8 cellular contexts compared by ENCODE assay signal in the genomic region with DNA sequence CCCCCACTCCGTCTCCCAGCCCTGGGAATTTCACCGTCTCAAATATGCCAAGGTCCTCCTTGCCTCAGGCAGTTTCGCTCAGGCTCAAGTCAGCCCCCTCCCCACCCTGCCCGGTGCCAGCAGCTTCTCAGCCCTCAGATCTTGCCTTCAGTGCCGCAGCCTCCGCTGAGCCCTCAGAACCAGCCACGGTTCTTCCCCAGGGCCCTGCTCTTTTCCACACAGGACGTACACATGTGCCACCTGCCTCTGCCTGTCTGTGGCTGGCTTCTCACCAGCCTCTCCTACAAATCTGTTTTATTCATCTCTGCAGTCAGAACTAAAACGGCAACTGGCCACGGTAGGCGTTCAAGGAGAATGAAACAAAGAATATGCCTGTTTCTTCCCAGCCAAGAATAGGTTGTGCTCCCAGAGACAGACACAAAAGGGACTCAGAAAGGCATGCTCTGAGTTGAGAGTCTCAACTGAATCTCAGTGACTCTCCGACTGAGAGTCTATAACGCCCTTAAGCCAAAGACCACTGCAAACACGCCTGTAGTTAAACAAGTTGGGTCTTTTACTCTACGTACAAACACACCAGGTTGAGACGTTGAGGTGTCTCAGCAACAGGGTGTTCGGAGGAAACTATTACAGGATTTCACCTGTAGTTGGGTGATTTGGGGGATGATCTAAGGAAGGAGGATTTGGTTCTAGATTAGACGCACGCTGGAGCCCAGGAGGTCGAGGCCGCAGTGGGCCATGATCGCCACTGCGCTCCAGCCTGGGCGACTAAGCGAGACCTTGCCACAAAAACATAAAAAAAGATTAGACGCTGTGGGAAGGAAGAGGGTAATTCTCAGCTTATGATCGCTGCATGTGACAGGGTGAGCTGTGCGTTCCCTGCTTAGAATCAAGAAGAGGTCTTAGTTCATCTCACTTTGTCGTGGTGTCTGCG. TPM values are rescaled to one million over a fixed set of nuclear protein-coding genes. Genes with fewer than 3 reads are reported as not detected.
DNase-seq lines count a peak whose midpoint lies in the region; ATAC-seq, FAIRE-seq and TF ChIP-seq lines count a peak whose summit lies in the region.

No MANE protein-coding gene starts in this region.

- peaks cover 24% of the 10 kb centered on the region for H3K4me1 Mint-ChIP-seq in activated T-helper 1 cell treated with anti-CD3 and anti-CD28 coated beads, Interleukin-12 subunit alpha, Interleukin-12 subunit beta, Interleukin-2, Interleukin-4 antibody, amounts not matched to agents 30 ng/mL and 10 ng/mL and 1 ng/mL, durations not matched to agents 14 hours and 24 hours and 36 hours (ENCODE audit: low read depth)

- intact Hi-C loops in activated T-helper 1 cell treated with anti-CD3 and anti-CD28 coated beads, Interleukin-12 subunit alpha, Interleukin-12 subunit beta, Interleukin-2, Interleukin-4 antibody, amounts not matched to agents 30 ng/mL and 10 ng/mL and 1 ng/mL, durations not matched to agents 14 hours and 24 hours and 36 hours (cut with micrococcal nuclease) = loop anchor here (1.0 to 5.0 kb wide), 7 partner anchors 14 to 95 kb away; a partner anchor contains a TSS
- intact Hi-C loops in adrenal gland (cut with DNase I) = no loop called here

- TF ChIP-seq POLR2A in suprapubic skin (IDR thresholded peaks at IDR 0.05) (no peak), adrenal gland (IDR thresholded peaks at IDR 0.05) (no peak)

- H3K4me3 Mint-ChIP-seq in activated T-helper 1 cell treated with anti-CD3 and anti-CD28 coated beads, Interleukin-12 subunit alpha, Interleukin-12 subunit beta, Interleukin-2, Interleukin-4 antibody, amounts not matched to agents 30 ng/mL and 10 ng/mL and 1 ng/mL, durations not matched to agents 14 hours and 24 hours and 36 hours = peak overlapping the region; percentile 90

- TF ChIP-seq CTCF in BJ (IDR thresholded peaks at IDR 0.05; ENCODE audit: insufficient read depth, low read depth, low read length) = no peak
- no peak for TF ChIP-seq CTCF in keratinocyte (optimal IDR thresholded peaks at IDR 0.05 in 1 of 3, IDR thresholded peaks at IDR 0.05 in 1 of 3, conservative IDR thresholded peaks at IDR 0.05 in 1 of 3; ENCODE audit: extremely low read depth in 1 of 3, insufficient read depth in 2 of 3, low read length in 3 of 3)
- no peak for TF ChIP-seq CTCF in suprapubic skin (IDR thresholded peaks at IDR 0.05)
- no peak for TF ChIP-seq CTCF in adrenal gland (IDR thresholded peaks at IDR 0.05)

- H3K36me3 Mint-ChIP-seq in activated T-helper 1 cell treated with anti-CD3 and anti-CD28 coated beads, Interleukin-12 subunit alpha, Interleukin-12 subunit beta, Interleukin-2, Interleukin-4 antibody, amounts not matched to agents 30 ng/mL and 10 ng/mL and 1 ng/mL, durations not matched to agents 14 hours and 24 hours and 36 hours (ENCODE audit: low read depth) = peaks cover 10% of the 10 kb centered on the region

- dilution Hi-C loops in keratinocyte (cut with MboI; ENCODE audit: extremely low pct_ligation_motif_present, low sequenced_read_pairs) = no loop called here

- 49% methylated on average over 30 of the region's 30 CpGs for WGBS in suprapubic skin
- WGBS in adrenal gland, 4 donors = 58 to 65% (median 62%) methylated on average over 29 to 30 of the region's 30 CpGs

- H3K9me3 ChIP-seq in keratinocyte (ENCODE audit: control insufficient read depth, low read depth, low read length) = no peaks in the 10 kb centered on the region
- no peaks in the 10 kb centered on the region for H3K9me3 ChIP-seq in suprapubic skin
- no peaks in the 10 kb centered on the region for H3K9me3 ChIP-seq in adrenal gland (replicated peaks in 1 of 3)

- H3K9ac ChIP-seq in keratinocyte (ENCODE audit: control insufficient read depth, extremely low read depth, insufficient read depth, low read length) = peak overlapping the region; percentile 80

- CTCF ChIA-PET in BJ (lab: Yijun Ruan, JAX) = interaction anchor here (1.4 to 2.1 kb wide), 2 partner anchors 98 to 112 kb away, joined by 4 to 6 read pairs; a partner anchor contains a TSS

- H3K27me3 ChIP-seq in BJ (ENCODE audit: control insufficient read depth, insufficient read depth, low read length) (no peaks in the 10 kb centered on the region), keratinocyte (ENCODE audit: control insufficient read depth, extremely low read depth, insufficient read depth, low read length) (no peaks in the 10 kb centered on the region), suprapubic skin (peaks cover 10% of the 10 kb centered on the region), adrenal gland (no peaks in the 10 kb centered on the region)

- H3K4me1 ChIP-seq in keratinocyte (ENCODE audit: control insufficient read depth, extremely low read depth, insufficient read depth, low read length) (peaks cover 15% of the 10 kb centered on the region), suprapubic skin (peaks cover 37% of the 10 kb centered on the region), adrenal gland (replicated peaks in 1 of 2) (peaks cover 15 to 26% of the 10 kb centered on the region in 2 donors)

- POLR2A ChIA-PET in BJ (lab: Charles Lee) = interaction anchor here (0.9 to 1.0 kb wide), 2 partner anchors 61 to 112 kb away, joined by 3 read pairs; a partner anchor contains a TSS

- no peak for TF ChIP-seq EP300 in suprapubic skin (IDR thresholded peaks at IDR 0.05)

- FAIRE-seq in keratinocyte (lab: Jason Lieb, UNC) = no peak

- peaks cover 31% of the 10 kb centered on the region for H3K79me2 ChIP-seq in keratinocyte (ENCODE audit: control insufficient read depth, insufficient read depth, low read length)

- peak overlapping the region; percentile 92 for H3K27ac Mint-ChIP-seq in activated T-helper 1 cell treated with anti-CD3 and anti-CD28 coated beads, Interleukin-12 subunit alpha, Interleukin-12 subunit beta, Interleukin-2, Interleukin-4 antibody, amounts not matched to agents 30 ng/mL and 10 ng/mL and 1 ng/mL, durations not matched to agents 14 hours and 24 hours and 36 hours

- H3K9me1 ChIP-seq in keratinocyte (ENCODE audit: control insufficient read depth, extremely low read depth, insufficient read depth, low read length) = no peaks in the 10 kb centered on the region

- H2AFZ ChIP-seq in keratinocyte (ENCODE audit: control insufficient read depth, low read length) = no peak overlapping the region

- H3K27ac ChIP-seq in keratinocyte (ENCODE audit: control insufficient read depth, insufficient read depth, low read length) = peak overlapping the region; percentile 56
- H3K27ac ChIP-seq in suprapubic skin = peak overlapping the region; percentile 64
- H3K27ac ChIP-seq in adrenal gland = peak overlapping the region in 1 of 5 donors; percentile 64

- H3K9me3 Mint-ChIP-seq in activated T-helper 1 cell treated with anti-CD3 and anti-CD28 coated beads, Interleukin-12 subunit alpha, Interleukin-12 subunit beta, Interleukin-2, Interleukin-4 antibody, amounts not matched to agents 30 ng/mL and 10 ng/mL and 1 ng/mL, durations not matched to agents 14 hours and 24 hours and 36 hours = no peaks in the 10 kb centered on the region

- H3K36me3 ChIP-seq in BJ (ENCODE audit: control insufficient read depth, insufficient read depth, low read length) = no peaks in the 10 kb centered on the region
- no peaks in the 10 kb centered on the region for H3K36me3 ChIP-seq in keratinocyte (ENCODE audit: control insufficient read depth in 2 of 2, extremely low read depth in 1 of 2, insufficient read depth in 2 of 2, low read length in 2 of 2)
- no peaks in the 10 kb centered on the region for H3K36me3 ChIP-seq in suprapubic skin
- H3K36me3 ChIP-seq in adrenal gland (replicated peaks in 1 of 2) = no peaks in the 10 kb centered on the region

- no peak for DNase-seq in BJ (ENCODE audit: low read depth)
- no peak for DNase-seq in activated T-helper 1 cell treated with anti-CD3 and anti-CD28 coated beads, Interleukin-12 subunit alpha, Interleukin-12 subunit beta, Interleukin-2, Interleukin-4 antibody, amounts not matched to agents 30 ng/mL and 10 ng/mL and 1 ng/mL, durations not matched to agents 14 hours and 24 hours and 36 hours (ENCODE audit: low spot score)
- no peak for DNase-seq in keratinocyte (ENCODE audit: low read depth, low spot score)
- no peak for DNase-seq in suprapubic skin (ENCODE audit: low spot score in 2 of 2)
- DNase-seq in SIG-M5 (lab: John Stamatoyannopoulos, UW) = no peak
- no peak for DNase-seq in hepatic stellate cell (ENCODE audit: low spot score)
- no peak for DNase-seq in adrenal gland

- peak overlapping the region; percentile 63 for H3K4me3 ChIP-seq in BJ (ENCODE audit: low read depth, low read length)
- H3K4me3 ChIP-seq in keratinocyte (ENCODE audit: control insufficient read depth in 2 of 3, extremely low read depth in 1 of 3, insufficient read depth in 2 of 3, low read depth in 1 of 3, low read length in 3 of 3) = peak overlapping the region; percentile 57 to 88 (median 86)
- peak overlapping the region; percentile 76 for H3K4me3 ChIP-seq in suprapubic skin
- peak overlapping the region in 2 of 4 donors; percentile 81 to 94 for H3K4me3 ChIP-seq in adrenal gland

- ATAC-seq in HG02642 (IDR thresholded peaks at IDR 0.05; ENCODE audit: poor library complexity, unreplicated experiment) = peak; percentile 2

- peak overlapping the region; percentile 92 for H3K4me2 ChIP-seq in keratinocyte (ENCODE audit: control insufficient read depth, extremely low read depth, insufficient read depth, low read depth, low read length)

- peaks cover under 1% of the 10 kb centered on the region for H4K20me1 ChIP-seq in keratinocyte (ENCODE audit: control insufficient read depth, extremely low read depth, insufficient read depth, low read length)

- no peaks in the 10 kb centered on the region for H3K27me3 Mint-ChIP-seq in activated T-helper 1 cell treated with anti-CD3 and anti-CD28 coated beads, Interleukin-12 subunit alpha, Interleukin-12 subunit beta, Interleukin-2, Interleukin-4 antibody, amounts not matched to agents 30 ng/mL and 10 ng/mL and 1 ng/mL, durations not matched to agents 14 hours and 24 hours and 36 hours (ENCODE audit: insufficient read depth)

RNA-seq across cellular contexts. Expression of a gene that starts 10.5 kb away (rescaled TPM):
- polyA plus RNA-seq in BJ (2011; rRNA removed) = 0.04 and 0.10 TPM in 2 replicates
- polyA minus RNA-seq in BJ (2011; rRNA and poly(A)+ RNA removed) = 0.10 and 0.66 TPM in 2 replicates
- total RNA-seq in activated T-helper 1 cell treated with anti-CD3 and anti-CD28 coated beads, Interleukin-12 subunit alpha, Interleukin-12 subunit beta, Interleukin-2, Interleukin-4 antibody, amounts not matched to agents 30 ng/mL and 10 ng/mL and 1 ng/mL, durations not matched to agents 14 hours and 24 hours and 36 hours = 0.05 TPM in 2 replicates
- polyA plus RNA-seq in keratinocyte = 0.03 to 0.26 TPM (median 0.03 TPM) in 3 replicates
- not detected for polyA plus RNA-seq in keratinocyte (2011; ENCODE audit: low read depth)
- polyA plus RNA-seq in keratinocyte (2011; cell fraction: cytosol; rRNA removed) = 0.06 TPM in 2 replicates
- 0.09 and 0.82 TPM in 2 replicates for polyA plus RNA-seq in keratinocyte (2011; cell fraction: nucleus; rRNA removed)
- 0.05 and 0.34 TPM in 2 replicates for polyA plus RNA-seq in keratinocyte (2012; ENCODE audit: low replicate concordance)
- 0.16 TPM in 1 of 3 replicates, not detected in the others for polyA minus RNA-seq in keratinocyte
- polyA minus RNA-seq in keratinocyte (2011; cell fraction: cytosol; rRNA and poly(A)+ RNA removed) = not detected
- 0.42 TPM in 1 of 2 replicates, not detected in the other for polyA minus RNA-seq in keratinocyte (2011; cell fraction: nucleus; rRNA and poly(A)+ RNA removed)
- under 1 TPM in 3 of 4 donors, not detected in 1; 0.16 to 0.25 (median 0.16) TPM for total RNA-seq in suprapubic skin
- total RNA-seq in adrenal gland = under 1 TPM in 3 of 8 donors, not detected in 5; 0.04 to 0.28 (median 0.11) TPM
- under 1 TPM; 0.04 to 0.16 (median 0.10) TPM for polyA plus RNA-seq in adrenal gland

RNA-seq across cellular contexts. Expression of a gene that starts 13.9 kb away (rescaled TPM):
- polyA plus RNA-seq in BJ (2011; rRNA removed) = 66.7 and 94.4 TPM in 2 replicates
- polyA minus RNA-seq in BJ (2011; rRNA and poly(A)+ RNA removed) = 35.7 and 70.8 TPM in 2 replicates
- total RNA-seq in activated T-helper 1 cell treated with anti-CD3 and anti-CD28 coated beads, Interleukin-12 subunit alpha, Interleukin-12 subunit beta, Interleukin-2, Interleukin-4 antibody, amounts not matched to agents 30 ng/mL and 10 ng/mL and 1 ng/mL, durations not matched to agents 14 hours and 24 hours and 36 hours = 371 and 394 TPM in 2 replicates
- polyA plus RNA-seq in keratinocyte = 29.7 to 93.1 TPM (median 35.3 TPM) in 3 replicates
- polyA plus RNA-seq in keratinocyte (2011; ENCODE audit: low read depth) = 23.5 TPM
- polyA plus RNA-seq in keratinocyte (2011; cell fraction: cytosol; rRNA removed) = 19.1 and 50.9 TPM in 2 replicates
- 109 and 166 TPM in 2 replicates for polyA plus RNA-seq in keratinocyte (2011; cell fraction: nucleus; rRNA removed)
- 55.3 and 94.7 TPM in 2 replicates for polyA plus RNA-seq in keratinocyte (2012; ENCODE audit: low replicate concordance)
- 26.1 to 71.6 TPM (median 46.3 TPM) in 3 replicates for polyA minus RNA-seq in keratinocyte
- polyA minus RNA-seq in keratinocyte (2011; cell fraction: cytosol; rRNA and poly(A)+ RNA removed) = 93.4 TPM
- polyA minus RNA-seq in keratinocyte (2011; cell fraction: nucleus; rRNA and poly(A)+ RNA removed) = 43.5 and 47.5 TPM in 2 replicates
- total RNA-seq in suprapubic skin = 100 to 1,000 TPM in 2 of 4 donors, 10 to 100 TPM in 2; 71.4 to 139 (median 96.5) TPM
- 100 to 1,000 TPM; 206 to 387 (median 237) TPM for total RNA-seq in adrenal gland
- 1,000 to 10,000 TPM in 2 of 3 donors, 10 to 100 TPM in 1; 52.6 to 1,938 (median 1,109) TPM for polyA plus RNA-seq in adrenal gland

RNA-seq across cellular contexts. Expression of a gene that starts 41.4 kb away (rescaled TPM):
- polyA plus RNA-seq in BJ (2011; rRNA removed) (not detected in 2 replicates), keratinocyte (not detected in 3 replicates), adrenal gland (not detected)
- not detected in 2 replicates for polyA minus RNA-seq in BJ (2011; rRNA and poly(A)+ RNA removed)
- 0.21 TPM in 1 of 2 replicates, not detected in the other for total RNA-seq in activated T-helper 1 cell treated with anti-CD3 and anti-CD28 coated beads, Interleukin-12 subunit alpha, Interleukin-12 subunit beta, Interleukin-2, Interleukin-4 antibody, amounts not matched to agents 30 ng/mL and 10 ng/mL and 1 ng/mL, durations not matched to agents 14 hours and 24 hours and 36 hours
- polyA plus RNA-seq in keratinocyte (2011; ENCODE audit: low read depth) = not detected
- not detected in 2 replicates for polyA plus RNA-seq in keratinocyte (2011; cell fraction: cytosol; rRNA removed)
- polyA plus RNA-seq in keratinocyte (2011; cell fraction: nucleus; rRNA removed) = not detected in 2 replicates
- polyA plus RNA-seq in keratinocyte (2012; ENCODE audit: low replicate concordance) = not detected in 2 replicates
- not detected in 3 replicates for polyA minus RNA-seq in keratinocyte
- not detected for polyA minus RNA-seq in keratinocyte (2011; cell fraction: cytosol; rRNA and poly(A)+ RNA removed)
- not detected in 2 replicates for polyA minus RNA-seq in keratinocyte (2011; cell fraction: nucleus; rRNA and poly(A)+ RNA removed)
- total RNA-seq in suprapubic skin (10 to 100 TPM in 1 of 4 donors, 1 to 10 TPM in 3; 5.4 to 37.2 (median 7.9) TPM), adrenal gland (not detected)

RNA-seq across cellular contexts. Expression of a gene that starts 41.6 kb away (rescaled TPM):
- 53.0 and 80.0 TPM in 2 replicates for polyA plus RNA-seq in BJ (2011; rRNA removed)
- polyA minus RNA-seq in BJ (2011; rRNA and poly(A)+ RNA removed) = 37.3 and 50.3 TPM in 2 replicates
- total RNA-seq in activated T-helper 1 cell treated with anti-CD3 and anti-CD28 coated beads, Interleukin-12 subunit alpha, Interleukin-12 subunit beta, Interleukin-2, Interleukin-4 antibody, amounts not matched to agents 30 ng/mL and 10 ng/mL and 1 ng/mL, durations not matched to agents 14 hours and 24 hours and 36 hours = 48.1 and 53.6 TPM in 2 replicates
- polyA plus RNA-seq in keratinocyte = 31.4 to 48.2 TPM (median 34.3 TPM) in 3 replicates
- 126 TPM for polyA plus RNA-seq in keratinocyte (2011; ENCODE audit: low read depth)
- polyA plus RNA-seq in keratinocyte (2011; cell fraction: cytosol; rRNA removed) = 20.5 and 24.1 TPM in 2 replicates
- polyA plus RNA-seq in keratinocyte (2011; cell fraction: nucleus; rRNA removed) = 99.9 and 115 TPM in 2 replicates
- 35.1 and 36.7 TPM in 2 replicates for polyA plus RNA-seq in keratinocyte (2012; ENCODE audit: low replicate concordance)
- polyA minus RNA-seq in keratinocyte = 40.5 to 48.5 TPM (median 42.4 TPM) in 3 replicates
- polyA minus RNA-seq in keratinocyte (2011; cell fraction: cytosol; rRNA and poly(A)+ RNA removed) = 42.0 TPM
- polyA minus RNA-seq in keratinocyte (2011; cell fraction: nucleus; rRNA and poly(A)+ RNA removed) = 64.6 and 80.4 TPM in 2 replicates
- 10 to 100 TPM; 52.1 to 99.2 (median 63.1) TPM for total RNA-seq in suprapubic skin
- 100 to 1,000 TPM in 1 of 8 donors, 10 to 100 TPM in 7; 44.5 to 102 (median 67.9) TPM for total RNA-seq in adrenal gland
- polyA plus RNA-seq in adrenal gland = 100 to 1,000 TPM in 1 of 3 donors, 10 to 100 TPM in 2; 44.4 to 138 (median 87.6) TPM

RNA-seq across cellular contexts. Expression of a gene that starts 43.4 kb away (rescaled TPM):
- polyA plus RNA-seq in BJ (2011; rRNA removed) (not detected in 2 replicates), keratinocyte (not detected in 3 replicates), adrenal gland (not detected)
- polyA minus RNA-seq in BJ (2011; rRNA and poly(A)+ RNA removed) = not detected in 2 replicates
- not detected in 2 replicates for total RNA-seq in activated T-helper 1 cell treated with anti-CD3 and anti-CD28 coated beads, Interleukin-12 subunit alpha, Interleukin-12 subunit beta, Interleukin-2, Interleukin-4 antibody, amounts not matched to agents 30 ng/mL and 10 ng/mL and 1 ng/mL, durations not matched to agents 14 hours and 24 hours and 36 hours
- polyA plus RNA-seq in keratinocyte (2011; ENCODE audit: low read depth) = not detected
- polyA plus RNA-seq in keratinocyte (2011; cell fraction: cytosol; rRNA removed) = not detected in 2 replicates
- not detected in 2 replicates for polyA plus RNA-seq in keratinocyte (2011; cell fraction: nucleus; rRNA removed)
- polyA plus RNA-seq in keratinocyte (2012; ENCODE audit: low replicate concordance) = not detected in 2 replicates
- not detected in 3 replicates for polyA minus RNA-seq in keratinocyte
- polyA minus RNA-seq in keratinocyte (2011; cell fraction: cytosol; rRNA and poly(A)+ RNA removed) = not detected
- polyA minus RNA-seq in keratinocyte (2011; cell fraction: nucleus; rRNA and poly(A)+ RNA removed) = not detected in 2 replicates
- total RNA-seq in suprapubic skin (not detected), adrenal gland (not detected)
